34 cellular contexts compared by ENCODE assay signal in genomic region chr20:48076772-48077171, GRCh38.
"Had no signal": no experiment of that assay in that cellular context is flagged by ENCODE, and none has a peak within 500 bp of the region (broad histone marks: within the 10 kb centered on the region; RNA-seq: fewer than 3 reads in every experiment).

No MANE protein-coding gene starts in this region.

- H3K4me1 ChIP-seq: body of pancreas, breast epithelium had no signal

- H3K9me3 ChIP-seq: adrenal gland, body of pancreas, breast epithelium had no signal

- H3K36me3 ChIP-seq: adrenal gland, brain microvascular endothelial cell, breast epithelium had no signal

- H3K27ac ChIP-seq: adrenal gland, body of pancreas, brain microvascular endothelial cell, breast epithelium, VCaP had no signal

- DNase-seq: activated B cell treated with CpG ODN at 0.5 μM for 24 hours; activated CD4-positive, alpha-beta memory T cell treated with anti-CD3 and anti-CD28 coated beads for 36 hours; activated CD4-positive, alpha-beta T cell treated with anti-CD3 and anti-CD28 coated beads for 4 hours; activated CD4-positive, alpha-beta T cell treated with anti-CD3 and anti-CD28 coated beads, Interleukin-2, amount 10 ng/mL, durations not matched to agents 24 days and 14 days; activated CD4-positive, alpha-beta T cell treated with anti-CD3 and anti-CD28 coated beads, Interleukin-2, amount 50 U/mL, for 1 hour; activated CD4-positive, alpha-beta T cell treated with anti-CD3 and anti-CD28 coated beads, Interleukin-2, amount 50 U/mL, for 4 hours; activated CD4-positive, CD25-positive, alpha-beta regulatory T cell treated with anti-CD3 and anti-CD28 coated beads, Interleukin-2, amount 50 U/mL, for 72 hours; activated CD8-positive, alpha-beta memory T cell treated with anti-CD3 and anti-CD28 coated beads, Interleukin-2, amount 50 U/mL, for 4 hours; activated CD8-positive, alpha-beta T cell treated with anti-CD3 and anti-CD28 coated beads for 36 hours; activated effector memory CD4-positive, alpha-beta T cell treated with anti-CD3 and anti-CD28 coated beads, Interleukin-2, amount 50 U/mL, for 16 hours; activated gamma-delta T cell treated with Interleukin-2 at 50 U/mL for 16 hours; activated naive CD4-positive, alpha-beta T cell; activated naive CD4-positive, alpha-beta T cell treated with anti-CD3 and anti-CD28 coated beads for 36 hours; activated naive CD4-positive, alpha-beta T cell treated with anti-CD3 and anti-CD28 coated beads, Interleukin-2, amount 50 U/mL, for 16 hours; activated naive CD8-positive, alpha-beta T cell treated with anti-CD3 and anti-CD28 coated beads for 36 hours; activated T-cell treated with anti-CD3 and anti-CD28 coated beads for 4 hours; activated T-cell treated with anti-CD3 and anti-CD28 coated beads, Interleukin-2, amount 50 U/mL, for 1 hour; activated T-cell treated with anti-CD3 and anti-CD28 coated beads, Interleukin-2, amount 50 U/mL, for 4 hours; activated T-cell treated with anti-CD3 and anti-CD28 coated beads, Interleukin-2, amount 50 U/mL, for 72 hours; amniotic stem cell; aorta; body of pancreas; brain microvascular endothelial cell; central memory CD4-positive, alpha-beta T cell; T-helper 1 cell; T-helper 2 cell; T-helper 9 cell had no signal

- ATAC-seq: activated CD8-positive, alpha-beta T cell treated with anti-CD3 and anti-CD28 coated beads for 36 hours; activated naive CD4-positive, alpha-beta T cell treated with anti-CD3 and anti-CD28 coated beads, Interleukin-2, amount 50 U/mL, for 72 hours; activated T-cell treated with anti-CD3 and anti-CD28 coated beads, Interleukin-2, amount 50 U/mL, for 4 hours; activated T-cell treated with anti-CD3 and anti-CD28 coated beads, Interleukin-2, amount 50 U/mL, for 72 hours; activated T-helper 17 cell treated with anti-CD3 and anti-CD28 coated beads, Interleukin-2, amount 50 U/mL, for 72 hours; body of pancreas had no signal

- H3K4me3 ChIP-seq: adrenal gland, body of pancreas, breast epithelium had no signal

- H3K27me3 ChIP-seq: adrenal gland, body of pancreas, brain microvascular endothelial cell, breast epithelium had no signal

- FAIRE-seq: astrocyte, TTC549 had no signal
